19 cellular contexts compared by ENCODE assay signal in genomic region chr12:41507286-41507685, GRCh38.
"Had no signal": no experiment of that assay in that cellular context is flagged by ENCODE, and none has a peak within 500 bp of the region (broad histone marks: within the 10 kb centered on the region; RNA-seq: fewer than 3 reads in every experiment).

No MANE protein-coding gene starts in this region.

- ATAC-seq: esophagus mucosa, gastrocnemius medialis, heart right ventricle had no signal

- H3K4me3 ChIP-seq: coronary artery, dorsolateral prefrontal cortex, gastrocnemius medialis, heart right ventricle, right atrium auricular region, sigmoid colon, skin epidermis, uterus had no signal

- DNase-seq: dorsolateral prefrontal cortex; effector CD8-positive, alpha-beta T cell; gastrocnemius medialis; heart right ventricle; hypothalamus; kidney glomerular epithelial cell; mesenchymal stem cell; midbrain; posterior cingulate gyrus; sigmoid colon; stimulated activated naive CD4-positive, alpha-beta T cell treated with Interleukin-2 at 50 U/mL for 16 hours; trophoblast cell; uterus had no signal

- H3K36me3 ChIP-seq: gastrocnemius medialis, heart right ventricle, neutrophil, right atrium auricular region, uterus had no signal

- H3K4me1 ChIP-seq: gastrocnemius medialis, right atrium auricular region, uterus had no signal

- FAIRE-seq: islet of Langerhans had no signal

- H3K9me3 ChIP-seq: gastrocnemius medialis, heart right ventricle, neutrophil, right atrium auricular region, sigmoid colon, uterus had no signal

- H3K27ac ChIP-seq: coronary artery, gastrocnemius medialis, heart right ventricle, neutrophil, right atrium auricular region, sigmoid colon, skin epidermis, uterus had no signal

- H3K27me3 ChIP-seq: dorsolateral prefrontal cortex, gastrocnemius medialis, heart right ventricle, neutrophil, right atrium auricular region, sigmoid colon, uterus had no signal
